In the genomic region with DNA sequence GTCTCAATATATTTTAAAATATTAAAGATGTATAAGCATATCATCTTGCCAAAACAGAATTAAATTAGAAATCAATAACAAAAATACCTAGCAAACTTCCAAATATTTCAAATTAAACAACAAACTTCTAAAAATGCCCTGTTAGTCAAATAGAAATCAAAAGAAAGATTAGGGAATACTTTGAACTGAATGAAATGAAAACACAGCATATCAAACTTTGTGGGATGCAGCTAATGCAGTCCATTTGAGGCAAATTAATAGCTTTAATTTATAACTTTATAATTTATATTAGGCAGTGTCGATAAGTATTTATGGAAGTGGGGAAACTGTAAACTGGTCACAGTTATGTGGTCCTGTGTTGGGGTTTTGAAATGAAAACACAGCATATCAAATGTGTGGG, we compare ENCODE assay signal across 36 cellular contexts. TPM values are rescaled to one million over a fixed set of nuclear protein-coding genes. Genes with fewer than 3 reads are reported as not detected.
"Had no signal": no experiment of that assay in that cellular context is flagged by ENCODE, and none has a peak within 500 bp of the region (broad histone marks: within the 10 kb centered on the region; RNA-seq: fewer than 3 reads in every experiment).

No MANE protein-coding gene starts in this region.

- H3K27ac ChIP-seq: body of pancreas, brain microvascular endothelial cell, breast epithelium, WERI-Rb-1 had no signal

- H3K27ac Mint-ChIP-seq: activated CD4-positive, alpha-beta memory T cell treated with anti-CD3 and anti-CD28 coated beads, Interleukin-2, amount 10 ng/mL, durations not matched to agents 7 days and 5 days; activated CD4-positive, alpha-beta T cell treated with anti-CD3 and anti-CD28 coated beads for 36 hours; activated CD4-positive, alpha-beta T cell treated with anti-CD3 and anti-CD28 coated beads, Interleukin-2, amount 10 ng/mL, durations not matched to agents 7 days and 5 days; activated CD8-positive, alpha-beta memory T cell treated with anti-CD3 and anti-CD28 coated beads, Interleukin-2, amount 10 ng/mL, durations not matched to agents 7 days and 5 days; activated CD8-positive, alpha-beta T cell treated with anti-CD3 and anti-CD28 coated beads, Interleukin-2, amount 10 ng/mL, durations not matched to agents 7 days and 5 days; activated naive CD4-positive, alpha-beta T cell treated with anti-CD3 and anti-CD28 coated beads for 36 hours; activated naive CD4-positive, alpha-beta T cell treated with anti-CD3 and anti-CD28 coated beads, Interleukin-2, amount 50 U/mL, for 72 hours; activated naive CD8-positive, alpha-beta T cell treated with anti-CD3 and anti-CD28 coated beads for 36 hours; activated T-cell treated with anti-CD3 and anti-CD28 coated beads, Interleukin-2, amount 50 U/mL, for 24 hours; activated T-cell treated with anti-CD3 and anti-CD28 coated beads, Interleukin-2, amount 50 U/mL, for 72 hours; activated T-helper 1 cell treated with anti-CD3 and anti-CD28 coated beads, Interleukin-12 subunit alpha, Interleukin-12 subunit beta, Interleukin-2, Interleukin-4 antibody, amounts not matched to agents 30 ng/mL and 10 ng/mL and 1 ng/mL, durations not matched to agents 14 hours and 24 hours and 36 hours; activated T-helper 17 cell treated with anti-CD3 and anti-CD28 coated beads, Interleukin-2, amount 50 U/mL, for 72 hours; T-helper 1 cell treated with Interleukin-12 subunit alpha and Interleukin-12 subunit beta and Interleukin-4 antibody, amounts not matched to agents 30 μg/mL and 1 μg/mL, for 36 hours; T-helper 2 cell treated with Interferon-gamma antibody and Interleukin-4, amounts not matched to agents 5 μg/mL and 100 μg/mL, for 36 hours; WTC11 had no signal

- H3K27me3 Mint-ChIP-seq: activated CD4-positive, alpha-beta memory T cell treated with anti-CD3 and anti-CD28 coated beads, Interleukin-2, amount 10 ng/mL, durations not matched to agents 7 days and 5 days; activated CD4-positive, alpha-beta T cell treated with anti-CD3 and anti-CD28 coated beads, Interleukin-2, amount 10 ng/mL, durations not matched to agents 7 days and 5 days; activated naive CD8-positive, alpha-beta T cell treated with anti-CD3 and anti-CD28 coated beads for 36 hours; activated T-cell treated with anti-CD3 and anti-CD28 coated beads, Interleukin-2, amount 50 U/mL, for 24 hours had no signal

- H3K4me1 Mint-ChIP-seq: activated CD4-positive, alpha-beta memory T cell treated with anti-CD3 and anti-CD28 coated beads, Interleukin-2, amount 10 ng/mL, durations not matched to agents 7 days and 5 days; activated CD4-positive, alpha-beta T cell treated with anti-CD3 and anti-CD28 coated beads for 36 hours; activated CD4-positive, alpha-beta T cell treated with anti-CD3 and anti-CD28 coated beads, Interleukin-2, amount 10 ng/mL, durations not matched to agents 7 days and 5 days; activated CD8-positive, alpha-beta memory T cell treated with anti-CD3 and anti-CD28 coated beads, Interleukin-2, amount 10 ng/mL, durations not matched to agents 7 days and 5 days; activated naive CD8-positive, alpha-beta T cell treated with anti-CD3 and anti-CD28 coated beads for 36 hours; activated T-helper 17 cell treated with anti-CD3 and anti-CD28 coated beads, Interleukin-2, amount 50 U/mL, for 72 hours; WTC11 had no signal

- FAIRE-seq: astrocyte, TTC549 had no signal

- H3K4me3 ChIP-seq: body of pancreas, breast epithelium had no signal

- H3K27me3 ChIP-seq: body of pancreas, brain microvascular endothelial cell had no signal

- DNase-seq: activated CD4-positive, alpha-beta memory T cell treated with anti-CD3 and anti-CD28 coated beads, Interleukin-2, amount 10 ng/mL, durations not matched to agents 7 days and 5 days; activated CD4-positive, alpha-beta T cell treated with anti-CD3 and anti-CD28 coated beads for 1 hour; activated CD4-positive, alpha-beta T cell treated with anti-CD3 and anti-CD28 coated beads for 36 hours; activated CD4-positive, alpha-beta T cell treated with anti-CD3 and anti-CD28 coated beads for 48 hours; activated CD4-positive, alpha-beta T cell treated with anti-CD3 and anti-CD28 coated beads, Interleukin-2, amount 10 ng/mL, durations not matched to agents 7 days and 5 days; activated CD4-positive, alpha-beta T cell treated with anti-CD3 and anti-CD28 coated beads, Interleukin-2, amount 50 U/mL, for 48 hours; activated CD4-positive, CD25-positive, alpha-beta regulatory T cell; activated CD8-positive, alpha-beta memory T cell treated with anti-CD3 and anti-CD28 coated beads for 24 hours; activated CD8-positive, alpha-beta memory T cell treated with anti-CD3 and anti-CD28 coated beads, Interleukin-2, amount 10 ng/mL, durations not matched to agents 7 days and 5 days; activated CD8-positive, alpha-beta memory T cell treated with anti-CD3 and anti-CD28 coated beads, Interleukin-2, amount 50 U/mL, for 48 hours; activated CD8-positive, alpha-beta T cell treated with anti-CD3 and anti-CD28 coated beads, Interleukin-2, amount 10 ng/mL, durations not matched to agents 7 days and 5 days; activated effector memory CD4-positive, alpha-beta T cell treated with anti-CD3 and anti-CD28 coated beads, Interleukin-2, amount 50 U/mL, for 16 hours; activated gamma-delta T cell treated with Interleukin-2 at 50 U/mL for 16 hours; activated naive CD4-positive, alpha-beta T cell; activated naive CD4-positive, alpha-beta T cell treated with anti-CD3 and anti-CD28 coated beads for 36 hours; activated naive CD4-positive, alpha-beta T cell treated with anti-CD3 and anti-CD28 coated beads, Interleukin-2, amount 50 U/mL, for 16 hours; activated naive CD8-positive, alpha-beta T cell treated with anti-CD3 and anti-CD28 coated beads for 36 hours; activated T-cell treated with anti-CD3 and anti-CD28 coated beads, Interleukin-2, amount 50 U/mL, for 24 hours; activated T-cell treated with anti-CD3 and anti-CD28 coated beads, Interleukin-2, amount 50 U/mL, for 72 hours; brain microvascular endothelial cell; central memory CD4-positive, alpha-beta T cell; T-helper 1 cell; T-helper 2 cell; T-helper 9 cell had no signal

- H3K4me1 ChIP-seq: body of pancreas, breast epithelium had no signal

- H3K4me3 Mint-ChIP-seq: activated CD4-positive, alpha-beta memory T cell treated with anti-CD3 and anti-CD28 coated beads, Interleukin-2, amount 10 ng/mL, durations not matched to agents 7 days and 5 days; activated CD4-positive, alpha-beta T cell treated with anti-CD3 and anti-CD28 coated beads for 36 hours; activated CD4-positive, alpha-beta T cell treated with anti-CD3 and anti-CD28 coated beads, Interleukin-2, amount 10 ng/mL, durations not matched to agents 7 days and 5 days; activated CD8-positive, alpha-beta memory T cell treated with anti-CD3 and anti-CD28 coated beads, Interleukin-2, amount 10 ng/mL, durations not matched to agents 7 days and 5 days; activated CD8-positive, alpha-beta T cell treated with anti-CD3 and anti-CD28 coated beads, Interleukin-2, amount 10 ng/mL, durations not matched to agents 7 days and 5 days; activated naive CD4-positive, alpha-beta T cell treated with anti-CD3 and anti-CD28 coated beads for 36 hours; activated naive CD8-positive, alpha-beta T cell treated with anti-CD3 and anti-CD28 coated beads for 36 hours; activated T-cell treated with anti-CD3 and anti-CD28 coated beads, Interleukin-2, amount 50 U/mL, for 24 hours; activated T-cell treated with anti-CD3 and anti-CD28 coated beads, Interleukin-2, amount 50 U/mL, for 72 hours; activated T-helper 1 cell treated with anti-CD3 and anti-CD28 coated beads, Interleukin-12 subunit alpha, Interleukin-12 subunit beta, Interleukin-2, Interleukin-4 antibody, amounts not matched to agents 30 ng/mL and 10 ng/mL and 1 ng/mL, durations not matched to agents 14 hours and 24 hours and 36 hours; activated T-helper 17 cell treated with anti-CD3 and anti-CD28 coated beads, Interleukin-2, amount 50 U/mL, for 72 hours; T-helper 1 cell treated with Interleukin-12 subunit alpha and Interleukin-12 subunit beta and Interleukin-4 antibody, amounts not matched to agents 30 μg/mL and 1 μg/mL, for 36 hours; T-helper 2 cell treated with Interferon-gamma antibody and Interleukin-4, amounts not matched to agents 5 μg/mL and 100 μg/mL, for 36 hours; WTC11 had no signal

- H3K36me3 ChIP-seq: brain microvascular endothelial cell, breast epithelium, WERI-Rb-1 had no signal

- ATAC-seq: activated CD4-positive, alpha-beta T cell treated with anti-CD3 and anti-CD28 coated beads for 36 hours; activated CD4-positive, CD25-positive, alpha-beta regulatory T cell treated with anti-CD3 and anti-CD28 coated beads, Interleukin-2, amount 50 U/mL, for 24 hours; activated CD8-positive, alpha-beta memory T cell treated with anti-CD3 and anti-CD28 coated beads, Interleukin-2, amount 10 ng/mL, durations not matched to agents 7 days and 5 days; activated CD8-positive, alpha-beta T cell treated with anti-CD3 and anti-CD28 coated beads, Interleukin-2, amount 10 ng/mL, durations not matched to agents 7 days and 5 days; activated naive CD4-positive, alpha-beta T cell treated with anti-CD3 and anti-CD28 coated beads, Interleukin-2, amount 50 U/mL, for 72 hours; activated T-cell treated with anti-CD3 and anti-CD28 coated beads, Interleukin-2, amount 50 U/mL, for 72 hours; activated T-helper 17 cell treated with anti-CD3 and anti-CD28 coated beads, Interleukin-2, amount 50 U/mL, for 72 hours; body of pancreas; WTC11 had no signal

RNA-seq across cellular contexts. Expression of a gene that starts 17.1 kb away (rescaled TPM):
- total RNA-seq: activated CD4-positive, alpha-beta memory T cell treated with anti-CD3 and anti-CD28 coated beads, Interleukin-2, amount 10 ng/mL, durations not matched to agents 7 days and 5 days; activated CD4-positive, alpha-beta T cell treated with anti-CD3 and anti-CD28 coated beads for 36 hours; activated CD8-positive, alpha-beta T cell treated with anti-CD3 and anti-CD28 coated beads, Interleukin-2, amount 10 ng/mL, durations not matched to agents 7 days and 5 days; activated naive CD4-positive, alpha-beta T cell treated with anti-CD3 and anti-CD28 coated beads for 36 hours; activated naive CD4-positive, alpha-beta T cell treated with anti-CD3 and anti-CD28 coated beads, Interleukin-2, amount 50 U/mL, for 72 hours; activated naive CD8-positive, alpha-beta T cell treated with anti-CD3 and anti-CD28 coated beads for 36 hours; activated T-cell treated with anti-CD3 and anti-CD28 coated beads, Interleukin-2, amount 50 U/mL, for 72 hours; activated T-helper 1 cell treated with anti-CD3 and anti-CD28 coated beads, Interleukin-12 subunit alpha, Interleukin-12 subunit beta, Interleukin-2, Interleukin-4 antibody, amounts not matched to agents 30 ng/mL and 10 ng/mL and 1 ng/mL, durations not matched to agents 14 hours and 24 hours and 36 hours; activated T-helper 17 cell treated with anti-CD3 and anti-CD28 coated beads, Interleukin-2, amount 50 U/mL, for 72 hours; body of pancreas had no signal
